Comparison of ENCODE assay signal across 20 cellular contexts in the genomic region with DNA sequence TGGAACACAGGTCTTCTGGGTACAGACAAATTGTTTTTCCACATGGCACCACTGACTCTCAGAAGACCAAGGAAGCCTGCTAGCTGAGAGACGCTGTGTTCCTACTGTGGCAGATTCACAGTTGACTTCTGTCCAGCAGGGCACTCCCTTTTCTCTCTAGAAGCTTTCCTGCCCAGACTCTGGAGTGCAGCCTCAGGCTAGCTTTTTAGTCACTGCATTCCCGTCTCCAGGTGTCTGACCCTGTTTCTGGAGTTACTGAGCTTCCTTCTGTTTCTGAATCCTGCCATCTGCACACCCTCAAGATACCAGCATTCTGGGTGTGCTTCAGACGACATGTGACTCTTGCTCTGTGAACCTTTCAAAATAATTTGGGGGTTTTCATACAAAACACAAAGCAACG.
DNase-seq lines count a peak whose midpoint lies in the region; ATAC-seq and TF ChIP-seq lines count a peak whose summit lies in the region.
"Had no signal": no experiment of that assay in that cellular context is flagged by ENCODE, and none has a peak within 500 bp of the region (broad histone marks: within the 10 kb centered on the region; RNA-seq: fewer than 3 reads in every experiment).

No MANE protein-coding gene starts in this region.

- no peak overlapping the region for H3K9ac ChIP-seq in mesendoderm (ENCODE audit: low read length)
- H3K9ac ChIP-seq in Karpas-422 (ENCODE audit: low read length): no peak overlapping the region
- H3K9ac ChIP-seq: BLaER1, GM23248 had no signal

- no peak overlapping the region for H2AFZ ChIP-seq in Karpas-422 (ENCODE audit: low read length)
- H2AFZ ChIP-seq: GM23248 had no signal

- no peak overlapping the region for H3K4ac ChIP-seq in mesendoderm (ENCODE audit: low read depth, low read length)

- no peak overlapping the region for H3K56ac ChIP-seq in mesendoderm (ENCODE audit: low read length)

- H2AK5ac ChIP-seq in mesendoderm (ENCODE audit: low read length): no peak overlapping the region

- intact Hi-C loops in esophagus muscularis mucosa (cut with DNase I) (no loop called here), body of pancreas (cut with DNase I) (no loop called here)

- H3K27ac ChIP-seq in esophagus muscularis mucosa (replicated peaks in 1 of 4): no peak overlapping the region
- H3K27ac ChIP-seq in mesendoderm (ENCODE audit: low read depth, low read length): no peak overlapping the region
- H3K27ac ChIP-seq in Karpas-422 (ENCODE audit: low read length): no peak overlapping the region
- H3K27ac ChIP-seq in body of pancreas: no peak overlapping the region
- H3K27ac ChIP-seq: 22Rv1, BLaER1, C4-2B, GM23248 had no signal

- no peak overlapping the region for H3K4me2 ChIP-seq in mesendoderm (ENCODE audit: low read length)
- no peak overlapping the region for H3K4me2 ChIP-seq in Karpas-422 (ENCODE audit: low read depth, low read length, poor library complexity, severe bottlenecking)
- H3K4me2 ChIP-seq: BLaER1 had no signal

- H2BK120ac ChIP-seq in mesendoderm (ENCODE audit: low read depth, low read length): no peak overlapping the region

- H3K9me2 ChIP-seq in Karpas-422 (replicated peaks; ENCODE audit: insufficient read depth, low read length): no peaks in the 10 kb centered on the region

- H3K23ac ChIP-seq in mesendoderm (ENCODE audit: low read length): no peak overlapping the region

- WGBS in esophagus muscularis mucosa: 56% methylated on average over 4 of the region's 4 CpGs
- WGBS in mesendoderm (ENCODE audit: extremely low coverage, insufficient coverage, low lambda C conversion rate): no CpG with 5 or more reads among the region's 4 CpGs
- WGBS in body of pancreas, 2 donors: 24 to 33% methylated on average over 4 of the region's 4 CpGs

- no peaks in the 10 kb centered on the region for H3K36me3 ChIP-seq in esophagus muscularis mucosa
- H3K36me3 ChIP-seq in mesendoderm (ENCODE audit: control insufficient read depth, insufficient read depth, low read length): no peaks in the 10 kb centered on the region
- no peaks in the 10 kb centered on the region for H3K36me3 ChIP-seq in Karpas-422 (ENCODE audit: insufficient read depth, low read length)
- no peaks in the 10 kb centered on the region for H3K36me3 ChIP-seq in body of pancreas (replicated peaks in 1 of 2; ENCODE audit: insufficient read depth in 1 of 2, low read depth in 2 of 2)
- H3K36me3 ChIP-seq: BLaER1 had no signal

- no peaks in the 10 kb centered on the region for H3K9me3 ChIP-seq in esophagus muscularis mucosa
- H3K9me3 ChIP-seq in Karpas-422 (ENCODE audit: low read length): no peaks in the 10 kb centered on the region
- no peaks in the 10 kb centered on the region for H3K9me3 ChIP-seq in body of pancreas
- H3K9me3 ChIP-seq: BLaER1, Caco-2 had no signal

- H3K18ac ChIP-seq in mesendoderm (ENCODE audit: low read length): no peak overlapping the region

- TF ChIP-seq POLR2A in esophagus muscularis mucosa (IDR thresholded peaks at IDR 0.05; ENCODE audit: low read depth): no peak
- TF ChIP-seq POLR2A in body of pancreas (IDR thresholded peaks at IDR 0.05): no peak

- DNase-seq in NCI-H2171 treated with DMSO at 0.1 percent for 48 hours (lab: John Stamatoyannopoulos, UW) (peak; percentile 41), NCI-H2171 (lab: John Stamatoyannopoulos, UW) (no peak), esophagus muscularis mucosa (ENCODE audit: extremely low spot score) (peak; percentile 57), mesendoderm (peak; percentile 6), NCI-H1417 (lab: John Stamatoyannopoulos, UW) (no peak), Karpas-422 (no peak), body of pancreas (no peak)
- DNase-seq in stimulated activated CD4-positive, alpha-beta T cell treated with anti-CD3 and anti-CD28 coated beads, Interleukin-2, amount 100 ng/mL, for 24 hours: no peak
- DNase-seq: Caco-2; CD4-positive, CD25-positive, alpha-beta regulatory T cell; CD8-positive, alpha-beta T cell; DMS153; EL; GF-D8; GM23248; H7; HCEC 1CT had no signal

- ATAC-seq in body of pancreas: no peak
- ATAC-seq: CD8-positive, alpha-beta T cell had no signal

- no peak overlapping the region for H2BK15ac ChIP-seq in mesendoderm (replicated peaks; ENCODE audit: low read depth)

- no peak overlapping the region for H2BK5ac ChIP-seq in mesendoderm (ENCODE audit: low read length)

- no peak overlapping the region for H4K5ac ChIP-seq in mesendoderm (ENCODE audit: low read length)

- H3K79me2 ChIP-seq in mesendoderm (ENCODE audit: control insufficient read depth, insufficient read depth, low read length): no peaks in the 10 kb centered on the region
- H3K79me2 ChIP-seq in Karpas-422 (ENCODE audit: low read length): no peaks in the 10 kb centered on the region

- no peak for TF ChIP-seq EP300 in esophagus muscularis mucosa (IDR thresholded peaks at IDR 0.05)

- TF ChIP-seq CTCF in esophagus muscularis mucosa (IDR thresholded peaks at IDR 0.05) (no peak), body of pancreas (IDR thresholded peaks at IDR 0.05) (no peak)

- H4K20me1 ChIP-seq in Karpas-422 (ENCODE audit: insufficient read depth, low read depth, low read length): no peaks in the 10 kb centered on the region
- H4K20me1 ChIP-seq: BLaER1 had no signal

- peaks cover 0 to 6% (median 0%) of the 10 kb centered on the region in 4 donors for H3K27me3 ChIP-seq in esophagus muscularis mucosa
- H3K27me3 ChIP-seq in mesendoderm (ENCODE audit: insufficient read depth, low read length, poor library complexity): no peaks in the 10 kb centered on the region
- no peaks in the 10 kb centered on the region for H3K27me3 ChIP-seq in Karpas-422 (ENCODE audit: low read length)
- no peaks in the 10 kb centered on the region for H3K27me3 ChIP-seq in body of pancreas
- H3K27me3 ChIP-seq: BLaER1 had no signal

- H3K4me3 ChIP-seq in esophagus muscularis mucosa: no peak overlapping the region
- no peak overlapping the region for H3K4me3 ChIP-seq in mesendoderm (ENCODE audit: low read length)
- H3K4me3 ChIP-seq in Karpas-422 (ENCODE audit: low read length): no peak overlapping the region
- H3K4me3 ChIP-seq in body of pancreas: no peak overlapping the region
- H3K4me3 ChIP-seq: BLaER1, GM23248 had no signal

- H4K8ac ChIP-seq in mesendoderm (ENCODE audit: low read depth, low read length): no peak overlapping the region

- no peaks in the 10 kb centered on the region for H3K79me1 ChIP-seq in mesendoderm (ENCODE audit: low read length)

- H3K4me1 ChIP-seq in esophagus muscularis mucosa (no peaks in the 10 kb centered on the region), mesendoderm (ENCODE audit: control insufficient read depth, low read depth, low read length) (no peaks in the 10 kb centered on the region), Karpas-422 (ENCODE audit: low read length) (no peaks in the 10 kb centered on the region), body of pancreas (no peaks in the 10 kb centered on the region)
- H3K4me1 ChIP-seq: BLaER1, Caco-2 had no signal

Comparison
In these comparisons a context has a peak if more than half of its experiments do, and no peak if none do; other contexts are left out.
1. DNase-seq: peak in NCI-H2171 treated with DMSO at 0.1 percent for 48 hours (single experiment), esophagus muscularis mucosa (single experiment) and mesendoderm (single experiment); none in NCI-H2171 (single experiment), NCI-H1417 (0 of 3), stimulated activated CD4-positive, alpha-beta T cell treated with anti-CD3 and anti-CD28 coated beads, Interleukin-2, amount 100 ng/mL, for 24 hours (0 of 2), Karpas-422 (single experiment) and body of pancreas (0 of 4).